1 cellular context compared by ENCODE assay signal in genomic region chr9:130461218-130461630, GRCh38.
TF ChIP-seq lines count a peak whose summit lies in the region.

No MANE protein-coding gene starts in this region.

TF ChIP-seq in HepG2, 621 proteins besides CTCF, POLR2A, EP300 and RAD21 (continued from another document and continues in another):
- TF ChIP-seq SKI (IDR thresholded peaks at IDR 0.05; ENCODE audit: partially characterized antibody): no peak
- TF ChIP-seq, protein P1, sequence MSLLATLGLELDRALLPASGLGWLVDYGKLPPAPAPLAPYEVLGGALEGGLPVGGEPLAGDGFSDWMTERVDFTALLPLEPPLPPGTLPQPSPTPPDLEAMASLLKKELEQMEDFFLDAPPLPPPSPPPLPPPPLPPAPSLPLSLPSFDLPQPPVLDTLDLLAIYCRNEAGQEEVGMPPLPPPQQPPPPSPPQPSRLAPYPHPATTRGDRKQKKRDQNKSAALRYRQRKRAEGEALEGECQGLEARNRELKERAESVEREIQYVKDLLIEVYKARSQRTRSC (CRISPR knock-in tag; IDR thresholded peaks at IDR 0.05; ENCODE audit: low read depth): no peak
- TF ChIP-seq ZFX (CRISPR knock-in tag; IDR thresholded peaks at IDR 0.05; ENCODE audit: low read depth): 0 out of 2 replicates have a peak, but pooled peaks have one; percentile 24
- TF ChIP-seq, protein P2, sequence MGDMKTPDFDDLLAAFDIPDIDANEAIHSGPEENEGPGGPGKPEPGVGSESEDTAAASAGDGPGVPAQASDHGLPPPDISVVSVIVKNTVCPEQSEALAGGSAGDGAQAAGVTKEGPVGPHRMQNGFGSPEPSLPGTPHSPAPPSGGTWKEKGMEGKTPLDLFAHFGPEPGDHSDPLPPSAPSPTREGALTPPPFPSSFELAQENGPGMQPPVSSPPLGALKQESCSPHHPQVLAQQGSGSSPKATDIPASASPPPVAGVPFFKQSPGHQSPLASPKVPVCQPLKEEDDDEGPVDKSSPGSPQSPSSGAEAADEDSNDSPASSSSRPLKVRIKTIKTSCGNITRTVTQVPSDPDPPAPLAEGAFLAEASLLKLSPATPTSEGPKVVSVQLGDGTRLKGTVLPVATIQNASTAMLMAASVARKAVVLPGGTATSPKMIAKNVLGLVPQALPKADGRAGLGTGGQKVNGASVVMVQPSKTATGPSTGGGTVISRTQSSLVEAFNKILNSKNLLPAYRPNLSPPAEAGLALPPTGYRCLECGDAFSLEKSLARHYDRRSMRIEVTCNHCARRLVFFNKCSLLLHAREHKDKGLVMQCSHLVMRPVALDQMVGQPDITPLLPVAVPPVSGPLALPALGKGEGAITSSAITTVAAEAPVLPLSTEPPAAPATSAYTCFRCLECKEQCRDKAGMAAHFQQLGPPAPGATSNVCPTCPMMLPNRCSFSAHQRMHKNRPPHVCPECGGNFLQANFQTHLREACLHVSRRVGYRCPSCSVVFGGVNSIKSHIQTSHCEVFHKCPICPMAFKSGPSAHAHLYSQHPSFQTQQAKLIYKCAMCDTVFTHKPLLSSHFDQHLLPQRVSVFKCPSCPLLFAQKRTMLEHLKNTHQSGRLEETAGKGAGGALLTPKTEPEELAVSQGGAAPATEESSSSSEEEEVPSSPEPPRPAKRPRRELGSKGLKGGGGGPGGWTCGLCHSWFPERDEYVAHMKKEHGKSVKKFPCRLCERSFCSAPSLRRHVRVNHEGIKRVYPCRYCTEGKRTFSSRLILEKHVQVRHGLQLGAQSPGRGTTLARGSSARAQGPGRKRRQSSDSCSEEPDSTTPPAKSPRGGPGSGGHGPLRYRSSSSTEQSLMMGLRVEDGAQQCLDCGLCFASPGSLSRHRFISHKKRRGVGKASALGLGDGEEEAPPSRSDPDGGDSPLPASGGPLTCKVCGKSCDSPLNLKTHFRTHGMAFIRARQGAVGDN (CRISPR knock-in tag; IDR thresholded peaks at IDR 0.05): peak; percentile 66
- TF ChIP-seq MYNN (CRISPR knock-in tag; IDR thresholded peaks at IDR 0.05; ENCODE audit: low read depth): no peak
- TF ChIP-seq KAT2B (IDR thresholded peaks at IDR 0.05; ENCODE audit: borderline replicate concordance, low read depth, low read length): no peak
- no peak for TF ChIP-seq THYN1 (CRISPR knock-in tag; IDR thresholded peaks at IDR 0.05; ENCODE audit: borderline replicate concordance, low read depth)
- peak; percentile 14; the same call in 1 of the 2 replicates for TF ChIP-seq SP5 (CRISPR knock-in tag; IDR thresholded peaks at IDR 0.05; ENCODE audit: borderline replicate concordance, low read depth)
- no peak for TF ChIP-seq PHF21A (CRISPR knock-in tag; IDR thresholded peaks at IDR 0.05)
- TF ChIP-seq FOXJ3 (CRISPR knock-in tag; IDR thresholded peaks at IDR 0.05; ENCODE audit: borderline replicate concordance): no peak
- no peak for TF ChIP-seq FOXK2 (IDR thresholded peaks at IDR 0.05)
- TF ChIP-seq ZNF652 (CRISPR knock-in tag; IDR thresholded peaks at IDR 0.05; ENCODE audit: borderline replicate concordance, low read depth): no peak
- TF ChIP-seq FOXO1 (CRISPR knock-in tag; IDR thresholded peaks at IDR 0.05): no peak
- TF ChIP-seq MLX (CRISPR knock-in tag; IDR thresholded peaks at IDR 0.05): no peak
- TF ChIP-seq, protein P3, sequence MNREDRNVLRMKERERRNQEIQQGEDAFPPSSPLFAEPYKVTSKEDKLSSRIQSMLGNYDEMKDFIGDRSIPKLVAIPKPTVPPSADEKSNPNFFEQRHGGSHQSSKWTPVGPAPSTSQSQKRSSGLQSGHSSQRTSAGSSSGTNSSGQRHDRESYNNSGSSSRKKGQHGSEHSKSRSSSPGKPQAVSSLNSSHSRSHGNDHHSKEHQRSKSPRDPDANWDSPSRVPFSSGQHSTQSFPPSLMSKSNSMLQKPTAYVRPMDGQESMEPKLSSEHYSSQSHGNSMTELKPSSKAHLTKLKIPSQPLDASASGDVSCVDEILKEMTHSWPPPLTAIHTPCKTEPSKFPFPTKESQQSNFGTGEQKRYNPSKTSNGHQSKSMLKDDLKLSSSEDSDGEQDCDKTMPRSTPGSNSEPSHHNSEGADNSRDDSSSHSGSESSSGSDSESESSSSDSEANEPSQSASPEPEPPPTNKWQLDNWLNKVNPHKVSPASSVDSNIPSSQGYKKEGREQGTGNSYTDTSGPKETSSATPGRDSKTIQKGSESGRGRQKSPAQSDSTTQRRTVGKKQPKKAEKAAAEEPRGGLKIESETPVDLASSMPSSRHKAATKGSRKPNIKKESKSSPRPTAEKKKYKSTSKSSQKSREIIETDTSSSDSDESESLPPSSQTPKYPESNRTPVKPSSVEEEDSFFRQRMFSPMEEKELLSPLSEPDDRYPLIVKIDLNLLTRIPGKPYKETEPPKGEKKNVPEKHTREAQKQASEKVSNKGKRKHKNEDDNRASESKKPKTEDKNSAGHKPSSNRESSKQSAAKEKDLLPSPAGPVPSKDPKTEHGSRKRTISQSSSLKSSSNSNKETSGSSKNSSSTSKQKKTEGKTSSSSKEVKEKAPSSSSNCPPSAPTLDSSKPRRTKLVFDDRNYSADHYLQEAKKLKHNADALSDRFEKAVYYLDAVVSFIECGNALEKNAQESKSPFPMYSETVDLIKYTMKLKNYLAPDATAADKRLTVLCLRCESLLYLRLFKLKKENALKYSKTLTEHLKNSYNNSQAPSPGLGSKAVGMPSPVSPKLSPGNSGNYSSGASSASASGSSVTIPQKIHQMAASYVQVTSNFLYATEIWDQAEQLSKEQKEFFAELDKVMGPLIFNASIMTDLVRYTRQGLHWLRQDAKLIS (CRISPR knock-in tag; IDR thresholded peaks at IDR 0.05): no peak
- no peak for TF ChIP-seq NONO (IDR thresholded peaks at IDR 0.05)
- TF ChIP-seq NONO (CRISPR knock-in tag; conservative IDR thresholded peaks at IDR 0.05): no peak
- TF ChIP-seq ISX (CRISPR knock-in tag; conservative IDR thresholded peaks at IDR 0.05): no peak
- no peak for TF ChIP-seq CENPX (CRISPR knock-in tag; IDR thresholded peaks at IDR 0.05)
- TF ChIP-seq MLLT10 (CRISPR knock-in tag; IDR thresholded peaks at IDR 0.05): no peak
- TF ChIP-seq ZNF75D (CRISPR knock-in tag; IDR thresholded peaks at IDR 0.05; ENCODE audit: borderline replicate concordance): no peak
- 0 out of 2 replicates have a peak, but pooled peaks have one; percentile 21 for TF ChIP-seq FOSL2 (CRISPR knock-in tag; IDR thresholded peaks at IDR 0.05)
- no peak for TF ChIP-seq YEATS4 (CRISPR knock-in tag; IDR thresholded peaks at IDR 0.05; ENCODE audit: borderline replicate concordance)
- TF ChIP-seq SKIL (CRISPR knock-in tag; IDR thresholded peaks at IDR 0.05; ENCODE audit: borderline replicate concordance): no peak
- TF ChIP-seq, protein P4, sequence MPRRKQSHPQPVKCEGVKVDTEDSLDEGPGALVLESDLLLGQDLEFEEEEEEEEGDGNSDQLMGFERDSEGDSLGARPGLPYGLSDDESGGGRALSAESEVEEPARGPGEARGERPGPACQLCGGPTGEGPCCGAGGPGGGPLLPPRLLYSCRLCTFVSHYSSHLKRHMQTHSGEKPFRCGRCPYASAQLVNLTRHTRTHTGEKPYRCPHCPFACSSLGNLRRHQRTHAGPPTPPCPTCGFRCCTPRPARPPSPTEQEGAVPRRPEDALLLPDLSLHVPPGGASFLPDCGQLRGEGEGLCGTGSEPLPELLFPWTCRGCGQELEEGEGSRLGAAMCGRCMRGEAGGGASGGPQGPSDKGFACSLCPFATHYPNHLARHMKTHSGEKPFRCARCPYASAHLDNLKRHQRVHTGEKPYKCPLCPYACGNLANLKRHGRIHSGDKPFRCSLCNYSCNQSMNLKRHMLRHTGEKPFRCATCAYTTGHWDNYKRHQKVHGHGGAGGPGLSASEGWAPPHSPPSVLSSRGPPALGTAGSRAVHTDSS (CRISPR knock-in tag; conservative IDR thresholded peaks at IDR 0.05): no peak
- no peak for TF ChIP-seq ADNP (CRISPR knock-in tag; IDR thresholded peaks at IDR 0.05)
- no peak for TF ChIP-seq SIN3B (IDR thresholded peaks at IDR 0.05; ENCODE audit: low read length)
- no peak for TF ChIP-seq PHF5A (CRISPR knock-in tag; IDR thresholded peaks at IDR 0.05; ENCODE audit: low read depth, unreplicated experiment)
- TF ChIP-seq ZNF678 (CRISPR knock-in tag; IDR thresholded peaks at IDR 0.05): no peak
- no peak for TF ChIP-seq ASH2L (IDR thresholded peaks at IDR 0.05; ENCODE audit: insufficient read length, low read depth, low read length)
- no peak for TF ChIP-seq NFE2L1 (CRISPR knock-in tag; IDR thresholded peaks at IDR 0.05; ENCODE audit: borderline replicate concordance)
- no peak for TF ChIP-seq ZNF20 (CRISPR knock-in tag; IDR thresholded peaks at IDR 0.05)
- TF ChIP-seq KMT2B (CRISPR knock-in tag; IDR thresholded peaks at IDR 0.05): no peak
- TF ChIP-seq ZNF543 (CRISPR knock-in tag; IDR thresholded peaks at IDR 0.05): no peak
- TF ChIP-seq ZNF501 (CRISPR knock-in tag; IDR thresholded peaks at IDR 0.05): peak; percentile 67
- TF ChIP-seq KMT2A (CRISPR knock-in tag; IDR thresholded peaks at IDR 0.05): no peak
- TF ChIP-seq ZBTB38 (CRISPR knock-in tag; IDR thresholded peaks at IDR 0.05): no peak; the same call in 1 of the 2 replicates
- TF ChIP-seq ZBTB8A (CRISPR knock-in tag; IDR thresholded peaks at IDR 0.05; ENCODE audit: borderline replicate concordance, low read depth): no peak
- TF ChIP-seq, protein P5, sequence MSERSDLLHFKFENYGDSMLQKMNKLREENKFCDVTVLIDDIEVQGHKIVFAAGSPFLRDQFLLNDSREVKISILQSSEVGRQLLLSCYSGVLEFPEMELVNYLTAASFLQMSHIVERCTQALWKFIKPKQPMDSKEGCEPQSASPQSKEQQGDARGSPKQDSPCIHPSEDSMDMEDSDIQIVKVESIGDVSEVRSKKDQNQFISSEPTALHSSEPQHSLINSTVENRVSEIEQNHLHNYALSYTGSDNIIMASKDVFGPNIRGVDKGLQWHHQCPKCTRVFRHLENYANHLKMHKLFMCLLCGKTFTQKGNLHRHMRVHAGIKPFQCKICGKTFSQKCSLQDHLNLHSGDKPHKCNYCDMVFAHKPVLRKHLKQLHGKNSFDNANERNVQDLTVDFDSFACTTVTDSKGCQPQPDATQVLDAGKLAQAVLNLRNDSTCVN (CRISPR knock-in tag; IDR thresholded peaks at IDR 0.05; ENCODE audit: borderline replicate concordance): no peak
- TF ChIP-seq, protein P6, sequence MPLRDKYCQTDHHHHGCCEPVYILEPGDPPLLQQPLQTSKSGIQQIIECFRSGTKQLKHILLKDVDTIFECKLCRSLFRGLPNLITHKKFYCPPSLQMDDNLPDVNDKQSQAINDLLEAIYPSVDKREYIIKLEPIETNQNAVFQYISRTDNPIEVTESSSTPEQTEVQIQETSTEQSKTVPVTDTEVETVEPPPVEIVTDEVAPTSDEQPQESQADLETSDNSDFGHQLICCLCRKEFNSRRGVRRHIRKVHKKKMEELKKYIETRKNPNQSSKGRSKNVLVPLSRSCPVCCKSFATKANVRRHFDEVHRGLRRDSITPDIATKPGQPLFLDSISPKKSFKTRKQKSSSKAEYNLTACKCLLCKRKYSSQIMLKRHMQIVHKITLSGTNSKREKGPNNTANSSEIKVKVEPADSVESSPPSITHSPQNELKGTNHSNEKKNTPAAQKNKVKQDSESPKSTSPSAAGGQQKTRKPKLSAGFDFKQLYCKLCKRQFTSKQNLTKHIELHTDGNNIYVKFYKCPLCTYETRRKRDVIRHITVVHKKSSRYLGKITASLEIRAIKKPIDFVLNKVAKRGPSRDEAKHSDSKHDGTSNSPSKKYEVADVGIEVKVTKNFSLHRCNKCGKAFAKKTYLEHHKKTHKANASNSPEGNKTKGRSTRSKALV (CRISPR knock-in tag; IDR thresholded peaks at IDR 0.05): no peak
- TF ChIP-seq, protein P7, sequence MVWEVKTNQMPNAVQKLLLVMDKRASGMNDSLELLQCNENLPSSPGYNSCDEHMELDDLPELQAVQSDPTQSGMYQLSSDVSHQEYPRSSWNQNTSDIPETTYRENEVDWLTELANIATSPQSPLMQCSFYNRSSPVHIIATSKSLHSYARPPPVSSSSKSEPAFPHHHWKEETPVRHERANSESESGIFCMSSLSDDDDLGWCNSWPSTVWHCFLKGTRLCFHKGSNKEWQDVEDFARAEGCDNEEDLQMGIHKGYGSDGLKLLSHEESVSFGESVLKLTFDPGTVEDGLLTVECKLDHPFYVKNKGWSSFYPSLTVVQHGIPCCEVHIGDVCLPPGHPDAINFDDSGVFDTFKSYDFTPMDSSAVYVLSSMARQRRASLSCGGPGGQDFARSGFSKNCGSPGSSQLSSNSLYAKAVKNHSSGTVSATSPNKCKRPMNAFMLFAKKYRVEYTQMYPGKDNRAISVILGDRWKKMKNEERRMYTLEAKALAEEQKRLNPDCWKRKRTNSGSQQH (CRISPR knock-in tag; IDR thresholded peaks at IDR 0.05; ENCODE audit: low read depth): no peak
- TF ChIP-seq TAF15 (IDR thresholded peaks at IDR 0.05; ENCODE audit: low read depth, low read length, poor library complexity, severe bottlenecking): no peak
- TF ChIP-seq KLF11 (CRISPR knock-in tag; IDR thresholded peaks at IDR 0.05): no peak
- TF ChIP-seq, protein P8, sequence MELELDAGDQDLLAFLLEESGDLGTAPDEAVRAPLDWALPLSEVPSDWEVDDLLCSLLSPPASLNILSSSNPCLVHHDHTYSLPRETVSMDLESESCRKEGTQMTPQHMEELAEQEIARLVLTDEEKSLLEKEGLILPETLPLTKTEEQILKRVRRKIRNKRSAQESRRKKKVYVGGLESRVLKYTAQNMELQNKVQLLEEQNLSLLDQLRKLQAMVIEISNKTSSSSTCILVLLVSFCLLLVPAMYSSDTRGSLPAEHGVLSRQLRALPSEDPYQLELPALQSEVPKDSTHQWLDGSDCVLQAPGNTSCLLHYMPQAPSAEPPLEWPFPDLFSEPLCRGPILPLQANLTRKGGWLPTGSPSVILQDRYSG (CRISPR knock-in tag; IDR thresholded peaks at IDR 0.05): no peak
- TF ChIP-seq ZNF354B (CRISPR knock-in tag; IDR thresholded peaks at IDR 0.05): no peak
- TF ChIP-seq ZMAT3 (CRISPR knock-in tag; conservative IDR thresholded peaks at IDR 0.05): no peak
- TF ChIP-seq SP2 (CRISPR knock-in tag; IDR thresholded peaks at IDR 0.05): no peak
